ENCODE assay signal across 27 cellular contexts in genomic region chr11:64654439-64654838, GRCh38.
"Had no signal": no experiment of that assay in that cellular context is flagged by ENCODE, and none has a peak within 500 bp of the region (broad histone marks: within the 10 kb centered on the region; RNA-seq: fewer than 3 reads in every experiment).

No MANE protein-coding gene starts in this region.

- H3K36me3 Mint-ChIP-seq: activated naive CD8-positive, alpha-beta T cell treated with anti-CD3 and anti-CD28 coated beads, Interleukin-2, amount 10 ng/mL, durations not matched to agents 7 days and 5 days; T-cell had no signal

- FAIRE-seq: bronchial epithelial cell had no signal

- H3K27ac Mint-ChIP-seq: activated CD4-positive, alpha-beta memory T cell treated with anti-CD3 and anti-CD28 coated beads, Interleukin-2, amount 10 ng/mL, durations not matched to agents 7 days and 5 days; activated CD4-positive, alpha-beta T cell treated with anti-CD3 and anti-CD28 coated beads for 36 hours; activated naive CD8-positive, alpha-beta T cell treated with anti-CD3 and anti-CD28 coated beads, Interleukin-2, amount 10 ng/mL, durations not matched to agents 7 days and 5 days; activated T-cell treated with anti-CD3 and anti-CD28 coated beads, Interleukin-2, amount 50 U/mL, for 72 hours; activated T-helper 2 cell treated with anti-CD3 and anti-CD28 coated beads, Interferon-gamma antibody, Interleukin-2, Interleukin-4, amounts not matched to agents 10 μg/mL and 5 μg/mL and 100 μg/mL, durations not matched to agents 14 hours and 24 hours and 36 hours; T-cell had no signal

- ATAC-seq: activated CD4-positive, alpha-beta T cell treated with anti-CD3 and anti-CD28 coated beads for 36 hours; activated T-cell treated with anti-CD3 and anti-CD28 coated beads, Interleukin-2, amount 50 U/mL, for 72 hours; body of pancreas; T-cell had no signal

- H3K4me3 ChIP-seq: adrenal gland, ascending aorta, body of pancreas, Peyer's patch had no signal

- H3K9me3 Mint-ChIP-seq: activated CD4-positive, alpha-beta memory T cell treated with anti-CD3 and anti-CD28 coated beads, Interleukin-2, amount 10 ng/mL, durations not matched to agents 7 days and 5 days; activated naive CD8-positive, alpha-beta T cell treated with anti-CD3 and anti-CD28 coated beads, Interleukin-2, amount 10 ng/mL, durations not matched to agents 7 days and 5 days; activated T-cell treated with anti-CD3 and anti-CD28 coated beads, Interleukin-2, amount 50 U/mL, for 72 hours; activated T-helper 2 cell treated with anti-CD3 and anti-CD28 coated beads, Interferon-gamma antibody, Interleukin-2, Interleukin-4, amounts not matched to agents 10 μg/mL and 5 μg/mL and 100 μg/mL, durations not matched to agents 14 hours and 24 hours and 36 hours; central memory CD8-positive, alpha-beta T cell; T-cell had no signal

- H3K27me3 Mint-ChIP-seq: activated CD4-positive, alpha-beta memory T cell treated with anti-CD3 and anti-CD28 coated beads, Interleukin-2, amount 10 ng/mL, durations not matched to agents 7 days and 5 days; activated CD4-positive, alpha-beta T cell treated with anti-CD3 and anti-CD28 coated beads for 36 hours had no signal

- DNase-seq: activated CD4-positive, alpha-beta memory T cell treated with anti-CD3 and anti-CD28 coated beads, Interleukin-2, amount 10 ng/mL, durations not matched to agents 7 days and 5 days; activated CD4-positive, alpha-beta T cell treated with anti-CD3 and anti-CD28 coated beads for 36 hours; activated CD4-positive, alpha-beta T cell treated with anti-CD3 and anti-CD28 coated beads, Interleukin-2, amount 50 U/mL, for 1 hour; activated CD8-positive, alpha-beta memory T cell treated with anti-CD3 and anti-CD28 coated beads, Interleukin-2, amount 50 U/mL, for 4 hours; activated naive CD4-positive, alpha-beta T cell treated with anti-CD3 and anti-CD28 coated beads, Interleukin-2, amount 50 U/mL, for 16 hours; activated naive CD8-positive, alpha-beta T cell treated with anti-CD3 and anti-CD28 coated beads, Interleukin-2, amount 10 ng/mL, durations not matched to agents 7 days and 5 days; activated T-cell treated with anti-CD3 and anti-CD28 coated beads, Interleukin-2, amount 50 U/mL, for 72 hours; adrenal gland; NCI-H1048; NCI-H1417 treated with DMSO at 0.1 percent for 48 hours; NCI-H1694; NCI-H2029; NCI-H2107; NCI-H345; NCI-H510A; NCI-H526 treated with DMSO at 0.1 percent for 48 hours; NCI-H82; SHP77; T-cell; T-helper 2 cell had no signal

- H3K36me3 ChIP-seq: adrenal gland, Peyer's patch had no signal

- H3K9me3 ChIP-seq: adrenal gland, ascending aorta, body of pancreas, Peyer's patch had no signal

- H3K27ac ChIP-seq: VCaP had no signal

- H3K27me3 ChIP-seq: adrenal gland, ascending aorta, body of pancreas, Peyer's patch had no signal

- H3K4me3 Mint-ChIP-seq: activated CD4-positive, alpha-beta memory T cell treated with anti-CD3 and anti-CD28 coated beads, Interleukin-2, amount 10 ng/mL, durations not matched to agents 7 days and 5 days; activated CD4-positive, alpha-beta T cell treated with anti-CD3 and anti-CD28 coated beads for 36 hours; activated naive CD8-positive, alpha-beta T cell treated with anti-CD3 and anti-CD28 coated beads, Interleukin-2, amount 10 ng/mL, durations not matched to agents 7 days and 5 days; activated T-cell treated with anti-CD3 and anti-CD28 coated beads, Interleukin-2, amount 50 U/mL, for 72 hours; central memory CD8-positive, alpha-beta T cell; T-cell had no signal
